Comparison of ENCODE assay signal across 16 cellular contexts in the genomic region with DNA sequence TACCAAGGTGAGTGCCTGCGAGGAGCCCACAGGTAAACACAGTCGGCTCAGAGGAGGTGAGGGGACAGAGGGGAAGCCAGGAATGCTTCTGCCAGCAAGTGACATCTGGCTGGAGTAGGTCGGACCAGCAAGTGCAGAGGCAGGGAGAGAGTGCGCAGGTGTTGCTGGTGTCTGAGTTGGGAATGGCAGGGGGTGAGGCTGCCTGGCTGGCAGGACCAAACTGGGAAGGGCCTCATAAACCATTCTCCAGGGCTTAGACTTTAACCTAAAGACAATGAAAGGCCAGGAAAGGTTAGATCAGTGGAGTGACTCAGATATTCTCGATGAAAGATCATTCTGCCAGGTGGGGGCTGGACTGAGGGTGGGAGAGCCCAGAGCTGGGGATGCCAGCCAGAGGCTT.
DNase-seq lines count a peak whose midpoint lies in the region; ATAC-seq and TF ChIP-seq lines count a peak whose summit lies in the region.
"Had no signal": no experiment of that assay in that cellular context is flagged by ENCODE, and none has a peak within 500 bp of the region (broad histone marks: within the 10 kb centered on the region; RNA-seq: fewer than 3 reads in every experiment).

No MANE protein-coding gene starts in this region.

- H3K36me3 ChIP-seq in transverse colon, result no peaks in the 10 kb centered on the region

- TF ChIP-seq POLR2A in transverse colon (IDR thresholded peaks at IDR 0.05), result peak; percentile 89

- H3K4me3 ChIP-seq in transverse colon, result peak overlapping the region in 1 of 4 donors; percentile 13
- H3K4me3 ChIP-seq: dorsolateral prefrontal cortex, SJCRH30 had no signal

- intact Hi-C loops in Right ventricle myocardium superior (cut with DNase I), result no loop called here
- intact Hi-C loops in left cardiac atrium (cut with DNase I), result loop anchor here in 1 of 2 donors (10.0 kb wide), 1 partner anchor 46 kb away; no protein-coding TSS in a partner anchor
- intact Hi-C loops in activated T-helper 1 cell treated with anti-CD3 and anti-CD28 coated beads, Interleukin-12 subunit alpha, Interleukin-12 subunit beta, Interleukin-2, Interleukin-4 antibody, amounts not matched to agents 30 ng/mL and 10 ng/mL and 1 ng/mL, durations not matched to agents 14 hours and 24 hours and 36 hours (cut with micrococcal nuclease), result no loop called here
- intact Hi-C loops in transverse colon (cut with DNase I; ENCODE audit: low total_unique reads), result no loop called here

- peaks cover 86 to 100% (median 95%) of the 10 kb centered on the region in 4 donors for H3K4me1 ChIP-seq in transverse colon

- peak overlapping the region; percentile 86 to 91 (median 88) for H3K27ac ChIP-seq in transverse colon
- H3K27ac ChIP-seq: foreskin keratinocyte, SJCRH30 had no signal

- ATAC-seq in Right ventricle myocardium superior (ENCODE audit: poor library complexity), result no peak
- ATAC-seq in left cardiac atrium, result no peak
- ATAC-seq: foreskin keratinocyte had no signal

- in situ Hi-C loops in transverse colon (cut with MboI; ENCODE audit: low pct_ligation_motif_present in 1 of 4, low pct_unique_long_range_greater_than_20kb in 1 of 4, low sequenced_read_pairs in 3 of 4), result no loop called here

- TF ChIP-seq CTCF in mesothelial cell of epicardium (IDR thresholded peaks at IDR 0.05; ENCODE audit: unreplicated experiment), result no peak
- peak in 2 of 5 experiments; percentile 29 to 59 for TF ChIP-seq CTCF in transverse colon (IDR thresholded peaks at IDR 0.05)

- H3K27ac Mint-ChIP-seq in activated T-helper 1 cell treated with anti-CD3 and anti-CD28 coated beads, Interleukin-12 subunit alpha, Interleukin-12 subunit beta, Interleukin-2, Interleukin-4 antibody, amounts not matched to agents 30 ng/mL and 10 ng/mL and 1 ng/mL, durations not matched to agents 14 hours and 24 hours and 36 hours, result peak overlapping the region; percentile 40
- H3K27ac Mint-ChIP-seq in mesothelial cell of epicardium, result peak overlapping the region; percentile 6

- H3K9me3 ChIP-seq in transverse colon, result no peaks in the 10 kb centered on the region
- H3K9me3 ChIP-seq: SJCRH30 had no signal

- TF ChIP-seq EP300 in transverse colon (IDR thresholded peaks at IDR 0.05; ENCODE audit: low read depth), result peak; percentile 24

- DNase-seq in Right ventricle myocardium superior (peak; percentile 19), left cardiac atrium (no peak), mesothelial cell of epicardium (ENCODE audit: low spot score in 2 of 2, unreplicated experiment in 2 of 2) (no peak), transverse colon (peak; percentile 88), nucleus accumbens (lab: John Stamatoyannopoulos, UW) (no peak)
- no peak for DNase-seq in activated T-helper 1 cell treated with anti-CD3 and anti-CD28 coated beads, Interleukin-12 subunit alpha, Interleukin-12 subunit beta, Interleukin-2, Interleukin-4 antibody, amounts not matched to agents 30 ng/mL and 10 ng/mL and 1 ng/mL, durations not matched to agents 14 hours and 24 hours and 36 hours (ENCODE audit: low spot score)
- DNase-seq in stimulated activated CD4-positive, alpha-beta T cell treated with anti-CD3 and anti-CD28 coated beads, Interleukin-4, amount 100 ng/mL, for 1 hour, result no peak
- DNase-seq in activated CD8-positive, alpha-beta memory T cell treated with anti-CD3 and anti-CD28 coated beads for 24 hours, result no peak
- DNase-seq: amniotic stem cell; DND-41; dorsolateral prefrontal cortex; foreskin keratinocyte; KBM-7; NCI-H1436 treated with DMSO at 0.1 percent for 48 hours; stimulated activated CD4-positive, alpha-beta T cell treated with anti-CD3 and anti-CD28 coated beads, Interleukin-12 subunit alpha, Interleukin-12 subunit beta, amount 100 ng/mL, for 4 hours had no signal

- H3K4me1 Mint-ChIP-seq in activated T-helper 1 cell treated with anti-CD3 and anti-CD28 coated beads, Interleukin-12 subunit alpha, Interleukin-12 subunit beta, Interleukin-2, Interleukin-4 antibody, amounts not matched to agents 30 ng/mL and 10 ng/mL and 1 ng/mL, durations not matched to agents 14 hours and 24 hours and 36 hours (ENCODE audit: low read depth), result peaks cover 3% of the 10 kb centered on the region
- H3K4me1 Mint-ChIP-seq in mesothelial cell of epicardium, result peaks cover 23% of the 10 kb centered on the region

- no peak overlapping the region for H3K4me3 Mint-ChIP-seq in activated T-helper 1 cell treated with anti-CD3 and anti-CD28 coated beads, Interleukin-12 subunit alpha, Interleukin-12 subunit beta, Interleukin-2, Interleukin-4 antibody, amounts not matched to agents 30 ng/mL and 10 ng/mL and 1 ng/mL, durations not matched to agents 14 hours and 24 hours and 36 hours
- no peak overlapping the region for H3K4me3 Mint-ChIP-seq in mesothelial cell of epicardium

- H3K27me3 ChIP-seq in transverse colon, result no peaks in the 10 kb centered on the region
- H3K27me3 ChIP-seq: dorsolateral prefrontal cortex, foreskin keratinocyte, SJCRH30 had no signal

- 62 to 76% methylated on average over 2 to 5 of the region's 5 CpGs for WGBS in transverse colon (ENCODE audit: low coverage in 1 of 2), 2 donors

- H3K36me3 Mint-ChIP-seq in activated T-helper 1 cell treated with anti-CD3 and anti-CD28 coated beads, Interleukin-12 subunit alpha, Interleukin-12 subunit beta, Interleukin-2, Interleukin-4 antibody, amounts not matched to agents 30 ng/mL and 10 ng/mL and 1 ng/mL, durations not matched to agents 14 hours and 24 hours and 36 hours (ENCODE audit: low read depth), result peaks cover 4% of the 10 kb centered on the region
- no peaks in the 10 kb centered on the region for H3K36me3 Mint-ChIP-seq in mesothelial cell of epicardium

- no peaks in the 10 kb centered on the region for H3K9me3 Mint-ChIP-seq in activated T-helper 1 cell treated with anti-CD3 and anti-CD28 coated beads, Interleukin-12 subunit alpha, Interleukin-12 subunit beta, Interleukin-2, Interleukin-4 antibody, amounts not matched to agents 30 ng/mL and 10 ng/mL and 1 ng/mL, durations not matched to agents 14 hours and 24 hours and 36 hours
- no peaks in the 10 kb centered on the region for H3K9me3 Mint-ChIP-seq in mesothelial cell of epicardium

- H3K27me3 Mint-ChIP-seq in activated T-helper 1 cell treated with anti-CD3 and anti-CD28 coated beads, Interleukin-12 subunit alpha, Interleukin-12 subunit beta, Interleukin-2, Interleukin-4 antibody, amounts not matched to agents 30 ng/mL and 10 ng/mL and 1 ng/mL, durations not matched to agents 14 hours and 24 hours and 36 hours (ENCODE audit: insufficient read depth), result peaks cover 2% of the 10 kb centered on the region
- no peaks in the 10 kb centered on the region for H3K27me3 Mint-ChIP-seq in mesothelial cell of epicardium (ENCODE audit: low read depth)

Comparison
In these comparisons a context has a peak if more than half of its experiments do, and no peak if none do; other contexts are left out.
1. DNase-seq: peak in Right ventricle myocardium superior (single experiment) and transverse colon (single experiment); none in left cardiac atrium (single experiment), activated T-helper 1 cell treated with anti-CD3 and anti-CD28 coated beads, Interleukin-12 subunit alpha, Interleukin-12 subunit beta, Interleukin-2, Interleukin-4 antibody, amounts not matched to agents 30 ng/mL and 10 ng/mL and 1 ng/mL, durations not matched to agents 14 hours and 24 hours and 36 hours (single experiment), mesothelial cell of epicardium (0 of 2), nucleus accumbens (0 of 56), stimulated activated CD4-positive, alpha-beta T cell treated with anti-CD3 and anti-CD28 coated beads, Interleukin-4, amount 100 ng/mL, for 1 hour (single experiment) and activated CD8-positive, alpha-beta memory T cell treated with anti-CD3 and anti-CD28 coated beads for 24 hours (single experiment).